ENCODE assay signal across 1 cellular context in the genomic region with DNA sequence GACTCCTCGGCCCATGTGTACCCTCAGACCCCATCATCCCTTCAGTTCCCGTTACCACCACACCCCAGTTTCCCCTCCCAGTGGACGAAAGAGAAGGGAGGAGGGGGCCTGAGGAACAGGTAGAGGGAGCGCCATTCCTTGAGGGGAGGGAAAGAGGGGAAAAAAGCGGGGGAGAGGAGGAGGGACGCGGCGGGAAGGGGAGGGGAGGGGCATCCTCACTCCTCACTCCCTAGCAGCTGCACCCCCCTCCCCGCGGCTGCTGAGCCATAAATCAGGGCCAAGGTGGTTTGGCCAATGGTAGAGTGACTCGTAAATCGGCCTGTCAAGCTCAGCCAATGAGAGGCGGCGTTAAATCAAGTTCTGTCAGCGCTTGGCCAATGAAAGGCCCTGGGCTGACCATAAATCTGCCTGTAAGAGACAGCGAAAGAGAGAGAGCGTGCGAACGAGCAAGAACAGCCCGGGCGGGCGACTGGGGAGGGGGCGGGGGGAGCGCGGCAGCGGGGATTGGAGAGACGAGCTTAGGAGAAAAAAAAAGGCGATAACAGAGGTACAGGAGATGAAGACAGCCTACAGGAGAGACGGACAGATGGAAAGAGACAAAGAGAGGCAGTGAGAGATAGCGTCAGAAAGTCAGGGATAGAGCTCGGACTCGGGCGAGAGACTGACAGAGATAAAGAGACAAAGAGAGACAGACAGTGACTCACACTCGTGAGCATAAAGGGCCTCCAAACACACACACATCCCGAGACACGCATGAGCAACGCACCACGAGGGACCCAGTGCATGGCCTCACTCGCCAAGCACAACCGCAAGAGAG.
TF ChIP-seq lines count a peak whose summit lies in the region.

No MANE protein-coding gene starts in this region.

TF ChIP-seq in SK-N-SH treated with all-trans-retinoic acid at 6 μM for 48 hours, 23 proteins besides CTCF, POLR2A, EP300 and RAD21 (continued from another document):
- TF ChIP-seq CSRNP3 (CRISPR knock-in tag; IDR thresholded peaks at IDR 0.05) (no peak), ISL1 (CRISPR knock-in tag; IDR thresholded peaks at IDR 0.05) (no peak), PATZ1 (CRISPR knock-in tag; IDR thresholded peaks at IDR 0.05; ENCODE audit: borderline replicate concordance) (peak; percentile 88)
- TF ChIP-seq, protein P1, sequence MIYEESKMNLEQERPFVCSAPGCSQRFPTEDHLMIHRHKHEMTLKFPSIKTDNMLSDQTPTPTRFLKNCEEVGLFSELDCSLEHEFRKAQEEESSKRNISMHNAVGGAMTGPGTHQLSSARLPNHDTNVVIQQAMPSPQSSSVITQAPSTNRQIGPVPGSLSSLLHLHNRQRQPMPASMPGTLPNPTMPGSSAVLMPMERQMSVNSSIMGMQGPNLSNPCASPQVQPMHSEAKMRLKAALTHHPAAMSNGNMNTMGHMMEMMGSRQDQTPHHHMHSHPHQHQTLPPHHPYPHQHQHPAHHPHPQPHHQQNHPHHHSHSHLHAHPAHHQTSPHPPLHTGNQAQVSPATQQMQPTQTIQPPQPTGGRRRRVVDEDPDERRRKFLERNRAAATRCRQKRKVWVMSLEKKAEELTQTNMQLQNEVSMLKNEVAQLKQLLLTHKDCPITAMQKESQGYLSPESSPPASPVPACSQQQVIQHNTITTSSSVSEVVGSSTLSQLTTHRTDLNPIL (CRISPR knock-in tag; IDR thresholded peaks at IDR 0.05; ENCODE audit: low read depth) = no peak
